ENCODE assay signal across 1 cellular context in the genomic region with DNA sequence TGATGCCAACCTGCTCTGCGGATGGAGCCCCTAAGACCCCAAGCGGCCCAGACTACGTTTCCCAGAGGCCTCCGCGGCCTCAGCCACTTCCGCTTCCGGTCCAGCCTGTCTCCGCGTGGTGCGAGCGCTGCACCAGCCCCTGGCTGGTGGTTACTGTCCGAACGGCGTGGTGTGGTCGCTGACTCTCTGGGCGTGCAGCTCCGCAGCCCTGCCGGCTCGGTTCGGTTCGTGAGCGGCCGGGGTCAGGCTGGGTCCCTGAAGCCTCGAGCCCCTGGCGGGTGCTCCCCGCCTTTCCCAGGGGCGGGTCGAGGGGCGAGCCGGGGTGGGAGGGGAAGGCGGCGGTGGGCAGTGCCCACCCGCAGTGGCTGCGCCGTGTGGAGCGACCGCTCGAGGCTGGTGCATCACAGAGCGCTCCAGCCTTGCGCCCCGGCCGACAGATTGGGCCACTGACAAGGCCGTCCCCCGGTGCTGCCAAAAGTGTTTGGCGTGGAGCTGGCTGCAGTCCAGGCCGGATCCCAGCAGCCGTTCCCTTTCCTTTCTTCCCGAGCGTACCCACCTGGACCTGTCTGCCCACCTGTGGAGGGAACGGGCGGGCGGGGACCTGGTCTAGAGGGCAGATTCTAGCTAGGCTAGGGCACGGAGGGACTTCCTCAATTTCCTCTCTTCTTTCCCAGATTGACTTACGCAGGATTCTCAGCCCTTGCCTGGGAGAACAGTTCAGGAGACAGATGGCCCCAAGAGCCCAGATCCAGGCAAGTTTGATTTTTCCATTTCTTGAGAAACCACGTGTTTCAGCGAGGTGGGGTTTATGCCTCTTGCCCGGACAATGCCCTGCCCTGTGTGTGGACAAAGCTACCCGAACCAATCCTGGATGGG.
TF ChIP-seq lines count a peak whose summit lies in the region.

A gene (plus strand): TSS at position 116 of the 876 bp plus-strand sequence. CDS start 613 bp downstream, at position 729.

TF ChIP-seq in GM12878, 131 proteins besides CTCF, POLR2A, EP300 and RAD21 (continued from another document and continues in another):
- TF ChIP-seq, protein P1, sequence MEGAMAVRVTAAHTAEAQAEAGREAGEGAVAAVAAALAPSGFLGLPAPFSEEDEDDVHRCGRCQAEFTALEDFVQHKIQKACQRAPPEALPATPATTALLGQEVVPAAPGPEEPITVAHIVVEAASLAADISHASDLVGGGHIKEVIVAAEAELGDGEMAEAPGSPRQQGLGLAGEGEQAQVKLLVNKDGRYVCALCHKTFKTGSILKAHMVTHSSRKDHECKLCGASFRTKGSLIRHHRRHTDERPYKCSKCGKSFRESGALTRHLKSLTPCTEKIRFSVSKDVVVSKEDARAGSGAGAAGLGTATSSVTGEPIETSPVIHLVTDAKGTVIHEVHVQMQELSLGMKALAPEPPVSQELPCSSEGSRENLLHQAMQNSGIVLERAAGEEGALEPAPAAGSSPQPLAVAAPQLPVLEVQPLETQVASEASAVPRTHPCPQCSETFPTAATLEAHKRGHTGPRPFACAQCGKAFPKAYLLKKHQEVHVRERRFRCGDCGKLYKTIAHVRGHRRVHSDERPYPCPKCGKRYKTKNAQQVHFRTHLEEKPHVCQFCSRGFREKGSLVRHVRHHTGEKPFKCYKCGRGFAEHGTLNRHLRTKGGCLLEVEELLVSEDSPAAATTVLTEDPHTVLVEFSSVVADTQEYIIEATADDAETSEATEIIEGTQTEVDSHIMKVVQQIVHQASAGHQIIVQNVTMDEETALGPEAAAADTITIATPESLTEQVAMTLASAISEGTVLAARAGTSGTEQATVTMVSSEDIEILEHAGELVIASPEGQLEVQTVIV (IDR thresholded peaks at IDR 0.05; ENCODE audit: borderline replicate concordance, partially characterized antibody) = no peak
- TF ChIP-seq CREM (IDR thresholded peaks at IDR 0.05; ENCODE audit: low read depth) (peak; percentile 36; the same call in 1 of the 2 replicates), NR2C2 (IDR thresholded peaks at IDR 0.05; ENCODE audit: borderline replicate concordance, control insufficient read depth, insufficient read length, low read depth) (no peak), PAX8 (IDR thresholded peaks at IDR 0.05) (no peak), MTA3 (IDR thresholded peaks at IDR 0.05; ENCODE audit: borderline replicate concordance, low read length) (no peak), RFX5 (IDR thresholded peaks at IDR 0.05; ENCODE audit: low read depth, low read length) (no peak), JUND (IDR thresholded peaks at IDR 0.05; ENCODE audit: low read depth, low read length) (no peak), MYC (IDR thresholded peaks at IDR 0.05; ENCODE audit: insufficient read depth, insufficient read length, insufficient replicate concordance, low read length, severe bottlenecking) (peak; percentile 56), HDGF (IDR thresholded peaks at IDR 0.05) (no peak), NR2F1 (conservative IDR thresholded peaks at IDR 0.05) (0 out of 2 replicates have a peak, but pooled peaks have one; percentile 5), SP1 (IDR thresholded peaks at IDR 0.05; ENCODE audit: low read depth, low read length) (peak; percentile 12), STAT3 (IDR thresholded peaks at IDR 0.05; ENCODE audit: low read depth, low read length) (no peak), FOXK2 (IDR thresholded peaks at IDR 0.05) (no peak), RAD51 (IDR thresholded peaks at IDR 0.05) (no peak), JUNB (IDR thresholded peaks at IDR 0.05) (no peak), CBX5 (IDR thresholded peaks at IDR 0.05; ENCODE audit: low read depth) (no peak), ZBED1 (IDR thresholded peaks at IDR 0.05; ENCODE audit: borderline replicate concordance) (no peak), EGR1 (IDR thresholded peaks at IDR 0.05; ENCODE audit: borderline replicate concordance in 1 of 2, low read depth in 2 of 2, low read length in 2 of 2) (no peak), FOXM1 (IDR thresholded peaks at IDR 0.05; ENCODE audit: low read depth, low read length) (no peak), BRCA1 (IDR thresholded peaks at IDR 0.05; ENCODE audit: low read depth, low read length) (no peak), SMC3 (IDR thresholded peaks at IDR 0.05; ENCODE audit: borderline replicate concordance, low read length) (no peak), CBFB (IDR thresholded peaks at IDR 0.05; ENCODE audit: low read depth) (peak; percentile 53; the same call in 1 of the 2 replicates), KDM1A (IDR thresholded peaks at IDR 0.05; ENCODE audit: borderline replicate concordance) (no peak), DPF2 (IDR thresholded peaks at IDR 0.05) (no peak), TBL1XR1 (IDR thresholded peaks at IDR 0.05; ENCODE audit: low read depth, low read length) (no peak), FOS (IDR thresholded peaks at IDR 0.05; ENCODE audit: borderline replicate concordance, extremely low read depth, insufficient read length) (no peak), ESRRA (IDR thresholded peaks at IDR 0.05; ENCODE audit: low read length) (no peak), SREBF2 (IDR thresholded peaks at IDR 0.05; ENCODE audit: low read length) (peak; percentile 66), CHD2 (IDR thresholded peaks at IDR 0.05; ENCODE audit: borderline replicate concordance, low read depth, low read length) (0 out of 2 replicates have a peak, but pooled peaks have one; percentile 50), IKZF1 (conservative IDR thresholded peaks at IDR 0.05) (peak; percentile 70)
- TF ChIP-seq, protein P2, sequence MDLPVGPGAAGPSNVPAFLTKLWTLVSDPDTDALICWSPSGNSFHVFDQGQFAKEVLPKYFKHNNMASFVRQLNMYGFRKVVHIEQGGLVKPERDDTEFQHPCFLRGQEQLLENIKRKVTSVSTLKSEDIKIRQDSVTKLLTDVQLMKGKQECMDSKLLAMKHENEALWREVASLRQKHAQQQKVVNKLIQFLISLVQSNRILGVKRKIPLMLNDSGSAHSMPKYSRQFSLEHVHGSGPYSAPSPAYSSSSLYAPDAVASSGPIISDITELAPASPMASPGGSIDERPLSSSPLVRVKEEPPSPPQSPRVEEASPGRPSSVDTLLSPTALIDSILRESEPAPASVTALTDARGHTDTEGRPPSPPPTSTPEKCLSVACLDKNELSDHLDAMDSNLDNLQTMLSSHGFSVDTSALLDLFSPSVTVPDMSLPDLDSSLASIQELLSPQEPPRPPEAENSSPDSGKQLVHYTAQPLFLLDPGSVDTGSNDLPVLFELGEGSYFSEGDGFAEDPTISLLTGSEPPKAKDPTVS (IDR thresholded peaks at IDR 0.05; ENCODE audit: low read depth, low read length) = no peak
- TF ChIP-seq, protein P3, sequence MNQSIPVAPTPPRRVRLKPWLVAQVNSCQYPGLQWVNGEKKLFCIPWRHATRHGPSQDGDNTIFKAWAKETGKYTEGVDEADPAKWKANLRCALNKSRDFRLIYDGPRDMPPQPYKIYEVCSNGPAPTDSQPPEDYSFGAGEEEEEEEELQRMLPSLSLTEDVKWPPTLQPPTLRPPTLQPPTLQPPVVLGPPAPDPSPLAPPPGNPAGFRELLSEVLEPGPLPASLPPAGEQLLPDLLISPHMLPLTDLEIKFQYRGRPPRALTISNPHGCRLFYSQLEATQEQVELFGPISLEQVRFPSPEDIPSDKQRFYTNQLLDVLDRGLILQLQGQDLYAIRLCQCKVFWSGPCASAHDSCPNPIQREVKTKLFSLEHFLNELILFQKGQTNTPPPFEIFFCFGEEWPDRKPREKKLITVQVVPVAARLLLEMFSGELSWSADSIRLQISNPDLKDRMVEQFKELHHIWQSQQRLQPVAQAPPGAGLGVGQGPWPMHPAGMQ (IDR thresholded peaks at IDR 0.05; ENCODE audit: borderline replicate concordance) = no peak
- TF ChIP-seq, protein P4, sequence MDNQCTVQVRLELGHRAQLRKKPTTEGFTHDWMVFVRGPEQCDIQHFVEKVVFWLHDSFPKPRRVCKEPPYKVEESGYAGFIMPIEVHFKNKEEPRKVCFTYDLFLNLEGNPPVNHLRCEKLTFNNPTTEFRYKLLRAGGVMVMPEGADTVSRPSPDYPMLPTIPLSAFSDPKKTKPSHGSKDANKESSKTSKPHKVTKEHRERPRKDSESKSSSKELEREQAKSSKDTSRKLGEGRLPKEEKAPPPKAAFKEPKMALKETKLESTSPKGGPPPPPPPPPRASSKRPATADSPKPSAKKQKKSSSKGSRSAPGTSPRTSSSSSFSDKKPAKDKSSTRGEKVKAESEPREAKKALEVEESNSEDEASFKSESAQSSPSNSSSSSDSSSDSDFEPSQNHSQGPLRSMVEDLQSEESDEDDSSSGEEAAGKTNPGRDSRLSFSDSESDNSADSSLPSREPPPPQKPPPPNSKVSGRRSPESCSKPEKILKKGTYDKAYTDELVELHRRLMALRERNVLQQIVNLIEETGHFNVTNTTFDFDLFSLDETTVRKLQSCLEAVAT (IDR thresholded peaks at IDR 0.05) = no peak
- TF ChIP-seq, protein P5, sequence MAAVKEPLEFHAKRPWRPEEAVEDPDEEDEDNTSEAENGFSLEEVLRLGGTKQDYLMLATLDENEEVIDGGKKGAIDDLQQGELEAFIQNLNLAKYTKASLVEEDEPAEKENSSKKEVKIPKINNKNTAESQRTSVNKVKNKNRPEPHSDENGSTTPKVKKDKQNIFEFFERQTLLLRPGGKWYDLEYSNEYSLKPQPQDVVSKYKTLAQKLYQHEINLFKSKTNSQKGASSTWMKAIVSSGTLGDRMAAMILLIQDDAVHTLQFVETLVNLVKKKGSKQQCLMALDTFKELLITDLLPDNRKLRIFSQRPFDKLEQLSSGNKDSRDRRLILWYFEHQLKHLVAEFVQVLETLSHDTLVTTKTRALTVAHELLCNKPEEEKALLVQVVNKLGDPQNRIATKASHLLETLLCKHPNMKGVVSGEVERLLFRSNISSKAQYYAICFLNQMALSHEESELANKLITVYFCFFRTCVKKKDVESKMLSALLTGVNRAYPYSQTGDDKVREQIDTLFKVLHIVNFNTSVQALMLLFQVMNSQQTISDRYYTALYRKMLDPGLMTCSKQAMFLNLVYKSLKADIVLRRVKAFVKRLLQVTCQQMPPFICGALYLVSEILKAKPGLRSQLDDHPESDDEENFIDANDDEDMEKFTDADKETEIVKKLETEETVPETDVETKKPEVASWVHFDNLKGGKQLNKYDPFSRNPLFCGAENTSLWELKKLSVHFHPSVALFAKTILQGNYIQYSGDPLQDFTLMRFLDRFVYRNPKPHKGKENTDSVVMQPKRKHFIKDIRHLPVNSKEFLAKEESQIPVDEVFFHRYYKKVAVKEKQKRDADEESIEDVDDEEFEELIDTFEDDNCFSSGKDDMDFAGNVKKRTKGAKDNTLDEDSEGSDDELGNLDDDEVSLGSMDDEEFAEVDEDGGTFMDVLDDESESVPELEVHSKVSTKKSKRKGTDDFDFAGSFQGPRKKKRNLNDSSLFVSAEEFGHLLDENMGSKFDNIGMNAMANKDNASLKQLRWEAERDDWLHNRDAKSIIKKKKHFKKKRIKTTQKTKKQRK (IDR thresholded peaks at IDR 0.05; ENCODE audit: low read depth, low read length) = no peak
- TF ChIP-seq, protein P6, sequence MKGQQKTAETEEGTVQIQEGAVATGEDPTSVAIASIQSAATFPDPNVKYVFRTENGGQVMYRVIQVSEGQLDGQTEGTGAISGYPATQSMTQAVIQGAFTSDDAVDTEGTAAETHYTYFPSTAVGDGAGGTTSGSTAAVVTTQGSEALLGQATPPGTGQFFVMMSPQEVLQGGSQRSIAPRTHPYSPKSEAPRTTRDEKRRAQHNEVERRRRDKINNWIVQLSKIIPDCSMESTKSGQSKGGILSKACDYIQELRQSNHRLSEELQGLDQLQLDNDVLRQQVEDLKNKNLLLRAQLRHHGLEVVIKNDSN (IDR thresholded peaks at IDR 0.05; ENCODE audit: borderline replicate concordance, extremely low read length, insufficient read depth, low read depth, low read length) = peak; percentile 55
- TF ChIP-seq, protein P7, sequence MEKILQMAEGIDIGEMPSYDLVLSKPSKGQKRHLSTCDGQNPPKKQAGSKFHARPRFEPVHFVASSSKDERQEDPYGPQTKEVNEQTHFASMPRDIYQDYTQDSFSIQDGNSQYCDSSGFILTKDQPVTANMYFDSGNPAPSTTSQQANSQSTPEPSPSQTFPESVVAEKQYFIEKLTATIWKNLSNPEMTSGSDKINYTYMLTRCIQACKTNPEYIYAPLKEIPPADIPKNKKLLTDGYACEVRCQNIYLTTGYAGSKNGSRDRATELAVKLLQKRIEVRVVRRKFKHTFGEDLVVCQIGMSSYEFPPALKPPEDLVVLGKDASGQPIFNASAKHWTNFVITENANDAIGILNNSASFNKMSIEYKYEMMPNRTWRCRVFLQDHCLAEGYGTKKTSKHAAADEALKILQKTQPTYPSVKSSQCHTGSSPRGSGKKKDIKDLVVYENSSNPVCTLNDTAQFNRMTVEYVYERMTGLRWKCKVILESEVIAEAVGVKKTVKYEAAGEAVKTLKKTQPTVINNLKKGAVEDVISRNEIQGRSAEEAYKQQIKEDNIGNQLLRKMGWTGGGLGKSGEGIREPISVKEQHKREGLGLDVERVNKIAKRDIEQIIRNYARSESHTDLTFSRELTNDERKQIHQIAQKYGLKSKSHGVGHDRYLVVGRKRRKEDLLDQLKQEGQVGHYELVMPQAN (conservative IDR thresholded peaks at IDR 0.05) = peak; percentile 76; the same call in 1 of the 2 replicates
- TF ChIP-seq, protein P8, sequence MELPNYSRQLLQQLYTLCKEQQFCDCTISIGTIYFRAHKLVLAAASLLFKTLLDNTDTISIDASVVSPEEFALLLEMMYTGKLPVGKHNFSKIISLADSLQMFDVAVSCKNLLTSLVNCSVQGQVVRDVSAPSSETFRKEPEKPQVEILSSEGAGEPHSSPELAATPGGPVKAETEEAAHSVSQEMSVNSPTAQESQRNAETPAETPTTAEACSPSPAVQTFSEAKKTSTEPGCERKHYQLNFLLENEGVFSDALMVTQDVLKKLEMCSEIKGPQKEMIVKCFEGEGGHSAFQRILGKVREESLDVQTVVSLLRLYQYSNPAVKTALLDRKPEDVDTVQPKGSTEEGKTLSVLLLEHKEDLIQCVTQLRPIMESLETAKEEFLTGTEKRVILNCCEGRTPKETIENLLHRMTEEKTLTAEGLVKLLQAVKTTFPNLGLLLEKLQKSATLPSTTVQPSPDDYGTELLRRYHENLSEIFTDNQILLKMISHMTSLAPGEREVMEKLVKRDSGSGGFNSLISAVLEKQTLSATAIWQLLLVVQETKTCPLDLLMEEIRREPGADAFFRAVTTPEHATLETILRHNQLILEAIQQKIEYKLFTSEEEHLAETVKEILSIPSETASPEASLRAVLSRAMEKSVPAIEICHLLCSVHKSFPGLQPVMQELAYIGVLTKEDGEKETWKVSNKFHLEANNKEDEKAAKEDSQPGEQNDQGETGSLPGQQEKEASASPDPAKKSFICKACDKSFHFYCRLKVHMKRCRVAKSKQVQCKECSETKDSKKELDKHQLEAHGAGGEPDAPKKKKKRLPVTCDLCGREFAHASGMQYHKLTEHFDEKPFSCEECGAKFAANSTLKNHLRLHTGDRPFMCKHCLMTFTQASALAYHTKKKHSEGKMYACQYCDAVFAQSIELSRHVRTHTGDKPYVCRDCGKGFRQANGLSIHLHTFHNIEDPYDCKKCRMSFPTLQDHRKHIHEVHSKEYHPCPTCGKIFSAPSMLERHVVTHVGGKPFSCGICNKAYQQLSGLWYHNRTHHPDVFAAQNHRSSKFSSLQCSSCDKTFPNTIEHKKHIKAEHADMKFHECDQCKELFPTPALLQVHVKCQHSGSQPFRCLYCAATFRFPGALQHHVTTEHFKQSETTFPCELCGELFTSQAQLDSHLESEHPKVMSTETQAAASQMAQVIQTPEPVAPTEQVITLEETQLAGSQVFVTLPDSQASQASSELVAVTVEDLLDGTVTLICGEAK (IDR thresholded peaks at IDR 0.05; ENCODE audit: borderline replicate concordance) = peak; percentile 95
- TF ChIP-seq, protein P9, sequence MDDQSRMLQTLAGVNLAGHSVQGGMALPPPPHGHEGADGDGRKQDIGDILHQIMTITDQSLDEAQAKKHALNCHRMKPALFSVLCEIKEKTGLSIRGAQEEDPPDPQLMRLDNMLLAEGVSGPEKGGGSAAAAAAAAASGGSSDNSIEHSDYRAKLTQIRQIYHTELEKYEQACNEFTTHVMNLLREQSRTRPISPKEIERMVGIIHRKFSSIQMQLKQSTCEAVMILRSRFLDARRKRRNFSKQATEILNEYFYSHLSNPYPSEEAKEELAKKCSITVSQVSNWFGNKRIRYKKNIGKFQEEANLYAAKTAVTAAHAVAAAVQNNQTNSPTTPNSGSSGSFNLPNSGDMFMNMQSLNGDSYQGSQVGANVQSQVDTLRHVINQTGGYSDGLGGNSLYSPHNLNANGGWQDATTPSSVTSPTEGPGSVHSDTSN (IDR thresholded peaks at IDR 0.05; ENCODE audit: insufficient replicate concordance, low read depth, low read length) = no peak
